8 cellular contexts compared by ENCODE assay signal in the genomic region with DNA sequence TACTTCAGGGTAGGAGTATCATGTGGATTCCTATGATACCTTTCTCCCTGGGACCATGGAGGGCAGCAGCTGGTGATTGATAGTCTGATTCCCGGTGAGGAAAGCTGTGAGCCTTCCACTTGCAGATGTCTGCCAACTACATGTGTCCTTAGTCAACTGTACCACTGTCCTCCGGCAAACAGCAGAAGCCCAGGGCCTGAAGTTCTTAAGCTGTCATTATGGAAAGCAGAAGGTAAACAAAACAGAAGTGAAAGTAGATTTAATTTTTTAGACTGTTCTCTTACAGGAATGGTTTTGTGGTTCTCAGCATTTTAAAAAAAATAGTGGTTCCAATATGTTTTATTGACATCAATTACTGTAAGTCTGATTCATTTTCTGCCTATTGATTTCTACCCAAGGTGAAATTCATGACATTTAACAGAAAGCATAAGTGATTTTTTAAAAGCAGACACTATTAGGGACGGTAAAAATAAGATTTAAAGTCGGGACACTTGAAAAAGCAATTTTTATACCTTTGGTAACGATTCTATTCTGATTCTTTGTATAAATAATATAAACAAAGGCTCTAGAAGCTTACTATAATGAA. TPM values are rescaled to one million over a fixed set of nuclear protein-coding genes. Genes with fewer than 3 reads are reported as not detected.
A peak's percentile ranks its signal among the peaks of the same experiment; 100 is the strongest.
DNase-seq lines count a peak whose midpoint lies in the region; ATAC-seq, FAIRE-seq and TF ChIP-seq lines count a peak whose summit lies in the region.

No MANE protein-coding gene starts in this region.

- H3K4me1 Mint-ChIP-seq in CD14-positive monocyte (peaks cover 55% of the 10 kb centered on the region), Calu3 (ENCODE audit: low read depth, unreplicated experiment) (peaks cover 33% of the 10 kb centered on the region)

- H3K27me3 Mint-ChIP-seq in CD14-positive monocyte (ENCODE audit: low read depth in 3 of 3) = no peaks in the 10 kb centered on the region
- no peaks in the 10 kb centered on the region for H3K27me3 Mint-ChIP-seq in Calu3 (ENCODE audit: unreplicated experiment)

- TF ChIP-seq CTCF in CD14-positive monocyte (IDR thresholded peaks at IDR 0.05) (no peak), RWPE2 (IDR thresholded peaks at IDR 0.05; ENCODE audit: poor library complexity, severe bottlenecking) (no peak), Calu3 (IDR thresholded peaks at IDR 0.05; ENCODE audit: unreplicated experiment) (no peak)

- peaks cover 36% of the 10 kb centered on the region for H3K4me1 ChIP-seq in RWPE2 (ENCODE audit: insufficient read depth, poor library complexity, severe bottlenecking)

- ATAC-seq in RWPE2 (ENCODE audit: low read depth) (peak; percentile 7; the same call in 1 of the 3 replicates), left lobe of liver (peak; percentile 75), HG03196 (IDR thresholded peaks at IDR 0.05; ENCODE audit: unreplicated experiment) (no peak), GM21825 (IDR thresholded peaks at IDR 0.05; ENCODE audit: unreplicated experiment) (no peak)

- H3K36me3 ChIP-seq in RWPE2 (ENCODE audit: low read depth) = peaks cover 81% of the 10 kb centered on the region

- FAIRE-seq in GM19239 (lab: Jason Lieb, UNC) = peak; percentile 74

- peak overlapping the region; percentile 1 for H3K27ac ChIP-seq in RWPE2 (ENCODE audit: poor library complexity, severe bottlenecking)

- H3K4me3 Mint-ChIP-seq in CD14-positive monocyte = peak overlapping the region; percentile 29 to 76
- no peak overlapping the region for H3K4me3 Mint-ChIP-seq in Calu3 (ENCODE audit: low read depth, unreplicated experiment)

- H3K4me3 ChIP-seq in RWPE2 (ENCODE audit: severe bottlenecking) = no peak overlapping the region

- CTCF ChIA-PET in Calu3 (lab: Charles Lee) = interaction anchor here (1.1 kb wide), 1 partner anchor 9 kb away, joined by 5 read pairs; no protein-coding TSS in a partner anchor

- H3K9me3 Mint-ChIP-seq in CD14-positive monocyte = peaks cover 0 to 2% (median 0%) of the 10 kb centered on the region in 7 donors
- H3K9me3 Mint-ChIP-seq in Calu3 (ENCODE audit: low read depth, unreplicated experiment) = no peaks in the 10 kb centered on the region

- no peaks in the 10 kb centered on the region for H3K27me3 ChIP-seq in RWPE2 (ENCODE audit: insufficient read depth, poor library complexity, severe bottlenecking)

- H3K27ac Mint-ChIP-seq in CD14-positive monocyte (peak overlapping the region; percentile 81 to 93 (median 90)), Calu3 (ENCODE audit: unreplicated experiment) (no peak overlapping the region)

- BruUV-seq in Calu3 (replicated peaks; lab: Mats Ljungman, UMichigan) = no TSS peak

- no peaks in the 10 kb centered on the region for H3K9me3 ChIP-seq in RWPE2 (ENCODE audit: severe bottlenecking)

- DNase-seq in CD14-positive monocyte (ENCODE audit: low spot score) (peak; percentile 56), GM19239 (ENCODE audit: insufficient read length, low spot score) (no peak), RWPE2 (ENCODE audit: low spot score) (no peak), left lobe of liver (ENCODE audit: low spot score) (peak; percentile 45), Calu3 (no peak), NCI-H1436 treated with DMSO at 0.1 percent for 48 hours (lab: John Stamatoyannopoulos, UW) (no peak)

- intact Hi-C loops in CD14-positive monocyte (cut with micrococcal nuclease) = loop anchor here in 1 of 2 donors (5.0 kb wide), 1 partner anchor 35 kb away; the partner anchor contains the start of gene PTPN1
- intact Hi-C loops in Calu3 (cut with micrococcal nuclease; ENCODE audit: unreplicated experiment) = no loop called here

- peaks cover 13 to 27% of the 10 kb centered on the region in 2 donors for H3K36me3 Mint-ChIP-seq in CD14-positive monocyte
- peaks cover 5% of the 10 kb centered on the region for H3K36me3 Mint-ChIP-seq in Calu3 (ENCODE audit: insufficient read depth, unreplicated experiment)

RNA-seq across cellular contexts. Expression of gene PTPN1, which starts 36.6 kb away (rescaled TPM):
- polyA plus RNA-seq in CD14-positive monocyte = 10 to 100 TPM; 12.4 to 19.1 TPM
- total RNA-seq in left lobe of liver (8.9 TPM), Calu3 (2022) (58.5 and 67.5 TPM in 2 replicates)

Comparison
In these comparisons a context has a peak if more than half of its experiments do, and no peak if none do; other contexts are left out.
1. DNase-seq: peak in CD14-positive monocyte (single experiment) and left lobe of liver (single experiment); none in GM19239 (single experiment), RWPE2 (single experiment), Calu3 (single experiment) and NCI-H1436 treated with DMSO at 0.1 percent for 48 hours (single experiment).
2. ATAC-seq: peak in RWPE2 (single experiment) and left lobe of liver (single experiment); none in HG03196 (single experiment) and GM21825 (single experiment).